Comparison of ENCODE assay signal across 11 cellular contexts in genomic region chr3:45054196-45054857, GRCh38. TPM values are rescaled to one million over a fixed set of nuclear protein-coding genes. Genes with fewer than 3 reads are reported as not detected.
A peak's percentile ranks its signal among the peaks of the same experiment; 100 is the strongest.
DNase-seq lines count a peak whose midpoint lies in the region; ATAC-seq and TF ChIP-seq lines count a peak whose summit lies in the region.
"Had no signal": no experiment of that assay in that cellular context is flagged by ENCODE, and none has a peak within 500 bp of the region (broad histone marks: within the 10 kb centered on the region; RNA-seq: fewer than 3 reads in every experiment).

No MANE protein-coding gene starts in this region.

- in situ Hi-C loops in brain microvascular endothelial cell (cut with HindIII; ENCODE audit: low pct_ligation_motif_present, low sequenced_read_pairs): no loop called here

- no peak overlapping the region for H3K4me3 ChIP-seq in AG09309 (ENCODE audit: control insufficient read depth, low read depth, low read length)
- H3K4me3 ChIP-seq in brain microvascular endothelial cell (ENCODE audit: low read depth, low read length): no peak overlapping the region
- no peak overlapping the region for H3K4me3 ChIP-seq in neutrophil (ENCODE audit: low read depth in 1 of 2, low read length in 1 of 2)

- no peaks in the 10 kb centered on the region for H3K9me3 Mint-ChIP-seq in HFFc6

- peaks cover 4% of the 10 kb centered on the region; the same call in 1 of the 2 replicates for H3K36me3 Mint-ChIP-seq in HFFc6 (ENCODE audit: low read depth)

- ATAC-seq in GM18858 (IDR thresholded peaks at IDR 0.05; ENCODE audit: unreplicated experiment) (no peak), HG03280 (IDR thresholded peaks at IDR 0.05; ENCODE audit: unreplicated experiment) (no peak)
- ATAC-seq: activated CD4-positive, CD25-positive, alpha-beta regulatory T cell treated with anti-CD3 and anti-CD28 coated beads, Interleukin-2, amount 50 U/mL, for 24 hours; Right ventricle myocardium inferior had no signal

- peak overlapping the region; percentile 52 for H3K4me3 Mint-ChIP-seq in HFFc6

- peak overlapping the region; percentile 81 for H3K27ac Mint-ChIP-seq in HFFc6

- peaks cover 33 to 55% of the 10 kb centered on the region in 2 experiments for H3K4me1 ChIP-seq in neutrophil (ENCODE audit: control insufficient read depth in 1 of 2, insufficient read depth in 1 of 2, low read depth in 1 of 2, low read length in 1 of 2)

- DNase-seq in AG09309 (ENCODE audit: low read depth) (peak; percentile 90), HFFc6 (peak; percentile 71), brain microvascular endothelial cell (no peak), cerebellar nuclear complex (lab: John Stamatoyannopoulos, UW) (no peak), ecto neural progenitor cell (ENCODE audit: low spot score) (no peak)
- DNase-seq: cortex of kidney had no signal

- peaks cover 2% of the 10 kb centered on the region for H3K27me3 Mint-ChIP-seq in HFFc6 (ENCODE audit: insufficient read depth)

- no peaks in the 10 kb centered on the region for H3K9me3 ChIP-seq in neutrophil

- H3K36me3 ChIP-seq in brain microvascular endothelial cell (replicated peaks) (no peaks in the 10 kb centered on the region), neutrophil (no peaks in the 10 kb centered on the region)

- H3K27ac ChIP-seq in brain microvascular endothelial cell: peak overlapping the region; percentile 40
- H3K27ac ChIP-seq in neutrophil: peak overlapping the region; percentile 81

- H3K27me3 ChIP-seq in brain microvascular endothelial cell (replicated peaks): no peaks in the 10 kb centered on the region
- no peaks in the 10 kb centered on the region for H3K27me3 ChIP-seq in neutrophil

- no peak for TF ChIP-seq CTCF in AG09309 (IDR thresholded peaks at IDR 0.05; ENCODE audit: control insufficient read depth, insufficient read depth, low read depth, low read length, missing control alignments)
- TF ChIP-seq CTCF in HFFc6 (IDR thresholded peaks at IDR 0.05): no peak
- no peak for TF ChIP-seq CTCF in brain microvascular endothelial cell (IDR thresholded peaks at IDR 0.05; ENCODE audit: low read depth, low read length, missing control alignments)
- no peak for TF ChIP-seq CTCF in neutrophil (IDR thresholded peaks at IDR 0.05)

- H3K4me1 Mint-ChIP-seq in HFFc6 (ENCODE audit: low read depth): peaks cover 61% of the 10 kb centered on the region

RNA-seq across cellular contexts. Expression of gene CLEC3B, which starts 28.2 kb away (rescaled TPM):
- total RNA-seq in HFFc6 (2021; fragmentation: NEBNext Ultra II Directional; extraction: Animal tissue kit (Norgen Biotek cat#: 25700)): 1 to 10 TPM in 5 of 6 experiments, under 1 TPM in 1; 1.00 to 1.9 (median 1.2) TPM

Comparison
In these comparisons a context has a peak if more than half of its experiments do, and no peak if none do; other contexts are left out.
1. DNase-seq: peak in AG09309 (single experiment) and HFFc6 (single experiment); none in brain microvascular endothelial cell (single experiment), cerebellar nuclear complex (0 of 2) and ecto neural progenitor cell (single experiment).